ENCODE assay signal across 8 cellular contexts in genomic region chr20:51306521-51307358, GRCh38.
A peak's percentile ranks its signal among the peaks of the same experiment; 100 is the strongest.
DNase-seq lines count a peak whose midpoint lies in the region; ATAC-seq, FAIRE-seq and TF ChIP-seq lines count a peak whose summit lies in the region.

No MANE protein-coding gene starts in this region.

- no peak overlapping the region for H2AFZ ChIP-seq in Karpas-422 (ENCODE audit: low read length)
- H2AFZ ChIP-seq in trophoblast cell (ENCODE audit: insufficient read depth, low read length, poor library complexity): no peak overlapping the region

- H3K79me2 ChIP-seq in Karpas-422 (ENCODE audit: low read length) (no peaks in the 10 kb centered on the region), trophoblast cell (ENCODE audit: control insufficient read depth, insufficient read depth, low read length, poor library complexity) (no peaks in the 10 kb centered on the region)

- peak overlapping the region; percentile 45 for H2BK120ac ChIP-seq in trophoblast cell (ENCODE audit: insufficient read depth, low read length, poor library complexity)

- no peak overlapping the region for H3K23ac ChIP-seq in trophoblast cell (ENCODE audit: low read length)

- H3K79me1 ChIP-seq in trophoblast cell (ENCODE audit: low read length): peaks cover 29% of the 10 kb centered on the region

- no peaks in the 10 kb centered on the region for H3K36me3 ChIP-seq in Karpas-422 (ENCODE audit: insufficient read depth, low read length)
- no peaks in the 10 kb centered on the region for H3K36me3 ChIP-seq in SJSA1
- no peaks in the 10 kb centered on the region for H3K36me3 ChIP-seq in trophoblast cell (ENCODE audit: control insufficient read depth in 1 of 2, insufficient read depth in 2 of 2, low read length in 2 of 2)
- H3K36me3 ChIP-seq in upper lobe of right lung: no peaks in the 10 kb centered on the region

- H3K9ac ChIP-seq in Karpas-422 (ENCODE audit: low read length) (no peak overlapping the region), trophoblast cell (ENCODE audit: low read length) (no peak overlapping the region)

- TF ChIP-seq CTCF in upper lobe of right lung (IDR thresholded peaks at IDR 0.05): peak; percentile 94

- H4K8ac ChIP-seq in trophoblast cell (ENCODE audit: low read depth, low read length): no peak overlapping the region

- H3K9me3 ChIP-seq in Karpas-422 (ENCODE audit: low read length) (no peaks in the 10 kb centered on the region), SJSA1 (replicated peaks) (no peaks in the 10 kb centered on the region), trophoblast cell (ENCODE audit: insufficient read depth, low read depth, low read length) (peaks cover 13% of the 10 kb centered on the region), upper lobe of right lung (no peaks in the 10 kb centered on the region)

- WGBS in trophoblast cell (ENCODE audit: extremely low coverage, insufficient coverage, insufficient read length): no CpG with 5 or more reads among the region's 29 CpGs

- H3K4me2 ChIP-seq in Karpas-422 (ENCODE audit: low read depth, low read length, poor library complexity, severe bottlenecking): no peak overlapping the region
- H3K4me2 ChIP-seq in trophoblast cell (ENCODE audit: low read length): no peak overlapping the region

- H4K91ac ChIP-seq in trophoblast cell (ENCODE audit: low read depth, low read length): peak overlapping the region; percentile 76

- H3K27me3 ChIP-seq in Karpas-422 (ENCODE audit: low read length): no peaks in the 10 kb centered on the region
- no peaks in the 10 kb centered on the region for H3K27me3 ChIP-seq in SJSA1 (replicated peaks)
- no peaks in the 10 kb centered on the region for H3K27me3 ChIP-seq in trophoblast cell (ENCODE audit: insufficient read depth, low read length)
- no peaks in the 10 kb centered on the region for H3K27me3 ChIP-seq in upper lobe of right lung

- H3K14ac ChIP-seq in trophoblast cell (ENCODE audit: low read length): peak overlapping the region; percentile 36

- peak overlapping the region; percentile 9 for H3K4ac ChIP-seq in trophoblast cell (ENCODE audit: low read depth, low read length)

- H3K9me2 ChIP-seq in Karpas-422 (replicated peaks; ENCODE audit: insufficient read depth, low read length): no peaks in the 10 kb centered on the region

- H3K27ac ChIP-seq in Karpas-422 (ENCODE audit: low read length): no peak overlapping the region
- no peak overlapping the region for H3K27ac ChIP-seq in SJSA1
- H3K27ac ChIP-seq in trophoblast cell (ENCODE audit: low read depth, low read length): peak overlapping the region; percentile 7
- H3K27ac ChIP-seq in upper lobe of right lung: no peak overlapping the region

- peak; percentile 77 for DNase-seq in A172 (ENCODE audit: low spot score)
- peak; percentile 59 for DNase-seq in GM18507 (ENCODE audit: extremely low spot score, insufficient read length, low read depth)
- peak; percentile 91 for DNase-seq in Karpas-422
- DNase-seq in SJSA1 (ENCODE audit: low read depth in 1 of 2, low spot score in 2 of 2): peak; percentile 66 to 77
- DNase-seq in activated gamma-delta T cell (lab: John Stamatoyannopoulos, UW): peak; percentile 25
- DNase-seq in germinal center (ENCODE audit: low spot score): peak; percentile 84
- peak; percentile 51 to 86 for DNase-seq in trophoblast cell
- peak; percentile 84 for DNase-seq in upper lobe of right lung

- peak overlapping the region; percentile 73 for H2BK12ac ChIP-seq in trophoblast cell (ENCODE audit: low read length)

- no peak overlapping the region for H2BK5ac ChIP-seq in trophoblast cell (ENCODE audit: low read depth, low read length, poor library complexity)

- peak overlapping the region; percentile 49 for H2AK5ac ChIP-seq in trophoblast cell (ENCODE audit: low read length)

- ATAC-seq in upper lobe of right lung: peak; percentile 94

- H3K4me1 ChIP-seq in Karpas-422 (ENCODE audit: low read length): no peaks in the 10 kb centered on the region
- peaks cover 5% of the 10 kb centered on the region for H3K4me1 ChIP-seq in SJSA1 (replicated peaks)
- peaks cover 26 to 38% of the 10 kb centered on the region in 2 experiments for H3K4me1 ChIP-seq in trophoblast cell (ENCODE audit: control insufficient read depth in 1 of 2, insufficient read depth in 2 of 2, low read length in 2 of 2)
- peaks cover 3% of the 10 kb centered on the region for H3K4me1 ChIP-seq in upper lobe of right lung

- peak overlapping the region; percentile 49 for H3K18ac ChIP-seq in trophoblast cell (ENCODE audit: low read length)

- intact Hi-C loops in upper lobe of right lung (cut with DNase I): loop anchor here (5.0 kb wide), 1 partner anchor 319 kb away; no protein-coding TSS in a partner anchor

- no peaks in the 10 kb centered on the region for H4K20me1 ChIP-seq in Karpas-422 (ENCODE audit: insufficient read depth, low read depth, low read length)

- peak; percentile 74 for FAIRE-seq in GM18507 (lab: Jason Lieb, UNC)

- H4K12ac ChIP-seq in trophoblast cell (ENCODE audit: low read depth, low read length): peak overlapping the region; percentile 3

- H3K4me3 ChIP-seq in Karpas-422 (ENCODE audit: low read length) (no peak overlapping the region), SJSA1 (no peak overlapping the region), trophoblast cell (ENCODE audit: low read depth, low read length) (no peak overlapping the region), upper lobe of right lung (no peak overlapping the region)

Comparison
In these comparisons a context has a peak if more than half of its experiments do, and no peak if none do; other contexts are left out.
1. DNase-seq: peak in every context shown above with its lines; median percentile 91 in Karpas-422; 84 in germinal center; 84 in upper lobe of right lung; 77 in A172; 72 in SJSA1; 68 in trophoblast cell; 59 in GM18507; 25 in activated gamma-delta T cell.